9 cellular contexts compared by ENCODE assay signal in genomic region chr5:150757087-150757649, GRCh38. TPM values are rescaled to one million over a fixed set of nuclear protein-coding genes. Genes with fewer than 3 reads are reported as not detected.
DNase-seq lines count a peak whose midpoint lies in the region; ATAC-seq and TF ChIP-seq lines count a peak whose summit lies in the region.
"Had no signal": no experiment of that assay in that cellular context is flagged by ENCODE, and none has a peak within 500 bp of the region (broad histone marks: within the 10 kb centered on the region; RNA-seq: fewer than 3 reads in every experiment).

No MANE protein-coding gene starts in this region.

- H3K4me2 ChIP-seq in Karpas-422 (ENCODE audit: low read depth, low read length, poor library complexity, severe bottlenecking), result peak overlapping the region; percentile 72

- no peak for ATAC-seq in GM18858 (IDR thresholded peaks at IDR 0.05; ENCODE audit: unreplicated experiment)

- TF ChIP-seq POLR2A in Peyer's patch (IDR thresholded peaks at IDR 0.05), result no peak

- POLR2A ChIA-PET in CD8-positive, alpha-beta memory T cell (lab: Charles Lee), result interaction anchor here (0.7 to 2.8 kb wide), 3 partner anchors 57 to 1930 kb away, joined by 3 to 26 read pairs (median 4); partner anchors contain the start of gene RBM22

- peaks cover 28 to 48% (median 38%) of the 10 kb centered on the region in 3 donors for H3K4me1 Mint-ChIP-seq in CD8-positive, alpha-beta memory T cell
- H3K4me1 Mint-ChIP-seq in osteocyte (ENCODE audit: unreplicated experiment), result peaks cover 20% of the 10 kb centered on the region

- H3K9me3 Mint-ChIP-seq in CD8-positive, alpha-beta memory T cell, result no peaks in the 10 kb centered on the region
- no peaks in the 10 kb centered on the region for H3K9me3 Mint-ChIP-seq in osteocyte (ENCODE audit: unreplicated experiment)

- H3K27me3 Mint-ChIP-seq in CD8-positive, alpha-beta memory T cell, result no peaks in the 10 kb centered on the region
- peaks cover 2% of the 10 kb centered on the region for H3K27me3 Mint-ChIP-seq in osteocyte (ENCODE audit: unreplicated experiment)

- TF ChIP-seq CTCF in coronary artery (IDR thresholded peaks at IDR 0.05) (no peak), osteocyte (IDR thresholded peaks at IDR 0.05) (no peak), Peyer's patch (IDR thresholded peaks at IDR 0.05) (no peak)

- peaks cover 58% of the 10 kb centered on the region for H3K79me2 ChIP-seq in Karpas-422 (ENCODE audit: low read length)

- no peak overlapping the region for H3K4me3 ChIP-seq in CD8-positive, alpha-beta memory T cell (ENCODE audit: low read length)
- H3K4me3 ChIP-seq in Karpas-422 (ENCODE audit: low read length) (peak overlapping the region; percentile 93), coronary artery (peak overlapping the region; percentile 86), Peyer's patch (peak overlapping the region in 1 of 4 donors; percentile 77)

- peak overlapping the region; percentile 82 for H3K9ac ChIP-seq in Karpas-422 (ENCODE audit: low read length)

- peaks cover 34% of the 10 kb centered on the region for H3K36me3 ChIP-seq in CD8-positive, alpha-beta memory T cell (ENCODE audit: insufficient read depth, low read length)
- peaks cover 30% of the 10 kb centered on the region for H3K36me3 ChIP-seq in Karpas-422 (ENCODE audit: insufficient read depth, low read length)
- peaks cover 0 to 41% (median 0%) of the 10 kb centered on the region in 3 donors for H3K36me3 ChIP-seq in Peyer's patch

- no peaks in the 10 kb centered on the region for H3K9me2 ChIP-seq in Karpas-422 (replicated peaks; ENCODE audit: insufficient read depth, low read length)

- H3K36me3 Mint-ChIP-seq in CD8-positive, alpha-beta memory T cell, result peaks cover 10 to 48% (median 20%) of the 10 kb centered on the region in 3 donors
- peaks cover 34% of the 10 kb centered on the region for H3K36me3 Mint-ChIP-seq in osteocyte (ENCODE audit: unreplicated experiment)

- H2AFZ ChIP-seq in Karpas-422 (ENCODE audit: low read length), result no peak overlapping the region

- peak overlapping the region in 6 of 8 donors; percentile 55 to 92 (median 81) for H3K27ac Mint-ChIP-seq in CD8-positive, alpha-beta memory T cell
- H3K27ac Mint-ChIP-seq in osteocyte (ENCODE audit: unreplicated experiment), result no peak overlapping the region

- no peak for DNase-seq in CD8-positive, alpha-beta memory T cell
- DNase-seq in Karpas-422 (no peak), coronary artery (ENCODE audit: low spot score) (no peak), osteocyte (ENCODE audit: extremely low spot score, unreplicated experiment) (no peak), Peyer's patch (no peak), NOMO-1 treated with DMSO at 0.1 percent for 48 hours (lab: John Stamatoyannopoulos, UW; ENCODE audit: unreplicated experiment) (no peak), NK-92 (lab: John Stamatoyannopoulos, UW; ENCODE audit: unreplicated experiment) (no peak)
- DNase-seq: NCI-H524 had no signal

- peaks cover 34% of the 10 kb centered on the region for H3K4me1 ChIP-seq in CD8-positive, alpha-beta memory T cell (ENCODE audit: insufficient read depth, low read length)
- peaks cover 18% of the 10 kb centered on the region for H3K4me1 ChIP-seq in Karpas-422 (ENCODE audit: low read length)
- H3K4me1 ChIP-seq in Peyer's patch, result peaks cover 0 to 17% (median 3%) of the 10 kb centered on the region in 4 donors

- CTCF ChIA-PET in CD8-positive, alpha-beta memory T cell (lab: Charles Lee), result interaction anchor here (1.7 to 6.1 kb wide), 3 partner anchors 21 to 90 kb away, joined by 5 to 41 read pairs (median 10); partner anchors contain the start of genes RBM22 and SMIM3

- no peaks in the 10 kb centered on the region for H3K27me3 ChIP-seq in CD8-positive, alpha-beta memory T cell (ENCODE audit: insufficient read depth, low read length, poor library complexity, severe bottlenecking)
- no peaks in the 10 kb centered on the region for H3K27me3 ChIP-seq in Karpas-422 (ENCODE audit: low read length)
- H3K27me3 ChIP-seq in Peyer's patch, result no peaks in the 10 kb centered on the region

- no peaks in the 10 kb centered on the region for H3K9me3 ChIP-seq in CD8-positive, alpha-beta memory T cell (ENCODE audit: low read length)
- no peaks in the 10 kb centered on the region for H3K9me3 ChIP-seq in Karpas-422 (ENCODE audit: low read length)
- no peaks in the 10 kb centered on the region for H3K9me3 ChIP-seq in Peyer's patch

- no peaks in the 10 kb centered on the region for H4K20me1 ChIP-seq in Karpas-422 (ENCODE audit: insufficient read depth, low read depth, low read length)

- H3K27ac ChIP-seq in CD8-positive, alpha-beta memory T cell (ENCODE audit: low read depth, low read length), result peak overlapping the region; percentile 97
- H3K27ac ChIP-seq in Karpas-422 (ENCODE audit: low read length) (no peak overlapping the region), coronary artery (peak overlapping the region in 1 of 2 donors; percentile 93), Peyer's patch (no peak overlapping the region)

- peak overlapping the region in 6 of 7 donors; percentile 1 to 69 (median 44) for H3K4me3 Mint-ChIP-seq in CD8-positive, alpha-beta memory T cell
- H3K4me3 Mint-ChIP-seq in osteocyte (ENCODE audit: unreplicated experiment), result peak overlapping the region; percentile 54

RNA-seq across cellular contexts. Expression of gene DCTN4, which starts 1.6 kb away (rescaled TPM):
- total RNA-seq in CD8-positive, alpha-beta memory T cell, result 10 to 100 TPM; 37.0 to 39.6 TPM
- 10.4 TPM for polyA plus RNA-seq in CD8-positive, alpha-beta memory T cell
- 20.5 and 37.5 TPM in 2 replicates for total RNA-seq in Karpas-422 (2014; rRNA removed; shearing (Covaris generic); ENCODE audit: low replicate concordance)
- total RNA-seq in osteocyte (62.0 and 66.6 TPM in 2 replicates), Peyer's patch (10 to 100 TPM; 41.7 to 75.9 (median 54.1) TPM)

RNA-seq across cellular contexts. Expression of gene SMIM3, which starts 21.4 kb away (rescaled TPM):
- 10 to 100 TPM; 11.8 to 12.7 TPM for total RNA-seq in CD8-positive, alpha-beta memory T cell
- 20.8 TPM for polyA plus RNA-seq in CD8-positive, alpha-beta memory T cell
- not detected in 2 replicates for total RNA-seq in Karpas-422 (2014; rRNA removed; shearing (Covaris generic); ENCODE audit: low replicate concordance)
- total RNA-seq in osteocyte, result 4.0 and 4.4 TPM in 2 replicates
- total RNA-seq in Peyer's patch, result 10 to 100 TPM; 12.7 to 82.5 (median 23.6) TPM

RNA-seq across cellular contexts. Expression of gene RBM22, which starts 56.3 kb away (rescaled TPM):
- 10 to 100 TPM; 72.7 to 73.6 TPM for total RNA-seq in CD8-positive, alpha-beta memory T cell
- polyA plus RNA-seq in CD8-positive, alpha-beta memory T cell, result 68.2 TPM
- total RNA-seq in Karpas-422 (2014; rRNA removed; shearing (Covaris generic); ENCODE audit: low replicate concordance), result 35.9 and 53.2 TPM in 2 replicates
- total RNA-seq in osteocyte (41.6 and 43.6 TPM in 2 replicates), Peyer's patch (10 to 100 TPM; 35.1 to 53.6 (median 44.0) TPM)
